Comparison of ENCODE assay signal across 8 cellular contexts in genomic region chr3:150238995-150239612, GRCh38.
DNase-seq lines count a peak whose midpoint lies in the region; ATAC-seq and TF ChIP-seq lines count a peak whose summit lies in the region.
"Had no signal": no experiment of that assay in that cellular context is flagged by ENCODE, and none has a peak within 500 bp of the region (broad histone marks: within the 10 kb centered on the region; RNA-seq: fewer than 3 reads in every experiment).

No MANE protein-coding gene starts in this region.

- CTCF ChIA-PET in HEK293 (lab: Yijun Ruan, JAX), result interaction anchor here (0.6 to 2.7 kb wide), 34 partner anchors 9 to 270 kb away, joined by 3 to 34 read pairs (median 4); partner anchors contain the start of gene TSC22D2

- H3K4me3 ChIP-seq in HEK293 (ENCODE audit: low read depth, low read length), result no peak overlapping the region
- peak overlapping the region; percentile 44 for H3K4me3 ChIP-seq in endocrine pancreas (ENCODE audit: control insufficient read depth, insufficient read depth, low read length)
- H3K4me3 ChIP-seq in rectal smooth muscle tissue (ENCODE audit: low read length), result no peak overlapping the region

- ATAC-seq in GM18498 (IDR thresholded peaks at IDR 0.05; ENCODE audit: unreplicated experiment), result no peak
- no peak for ATAC-seq in HG03135 (IDR thresholded peaks at IDR 0.05; ENCODE audit: unreplicated experiment)

- H3K9ac ChIP-seq in endocrine pancreas (ENCODE audit: control insufficient read depth, insufficient read depth, low read length) (no peak overlapping the region), rectal smooth muscle tissue (ENCODE audit: low read length) (no peak overlapping the region)

- POLR2A ChIA-PET in HEK293 (lab: Yijun Ruan, JAX), result interaction anchor here (1.2 kb wide), 1 partner anchor 170 kb away, joined by 4 read pairs; no protein-coding TSS in a partner anchor

- TF ChIP-seq CTCF in HEK293 (tag by site-specific recombination; IDR thresholded peaks at IDR 0.05), result peak; percentile 27; the same call in 1 of the 2 replicates

- H3K27ac ChIP-seq in HEK293 (ENCODE audit: extremely low read depth, low read depth, low read length) (no peak overlapping the region), rectal smooth muscle tissue (ENCODE audit: low read depth, low read length) (peak overlapping the region; percentile 22)

- H3K4me1 ChIP-seq in HEK293 (ENCODE audit: control insufficient read depth, insufficient read depth, low read length), result no peaks in the 10 kb centered on the region
- H3K4me1 ChIP-seq in endocrine pancreas (ENCODE audit: control insufficient read depth, insufficient read depth, low read length), result no peaks in the 10 kb centered on the region
- H3K4me1 ChIP-seq in rectal smooth muscle tissue (ENCODE audit: control insufficient read depth, insufficient read depth, low read length), result peaks cover 48% of the 10 kb centered on the region

- H3K27me3 ChIP-seq in endocrine pancreas (ENCODE audit: control insufficient read depth, insufficient read depth, low read length), result no peaks in the 10 kb centered on the region
- H3K27me3 ChIP-seq in rectal smooth muscle tissue (ENCODE audit: control insufficient read depth, insufficient read depth, low read length), result no peaks in the 10 kb centered on the region

- H3K9me3 ChIP-seq in HEK293 (ENCODE audit: control insufficient read depth, insufficient read depth, low read depth, low read length) (no peaks in the 10 kb centered on the region), endocrine pancreas (ENCODE audit: control insufficient read depth, low read length) (no peaks in the 10 kb centered on the region)

- H3K36me3 ChIP-seq in HEK293 (ENCODE audit: control insufficient read depth in 2 of 2, insufficient read depth in 1 of 2, low read length in 2 of 2) (no peaks in the 10 kb centered on the region), endocrine pancreas (ENCODE audit: control insufficient read depth, insufficient read depth, low read length) (no peaks in the 10 kb centered on the region), rectal smooth muscle tissue (ENCODE audit: control insufficient read depth, insufficient read depth, low read length) (no peaks in the 10 kb centered on the region)

- DNase-seq in NCI-H526 (lab: John Stamatoyannopoulos, UW) (peak; percentile 77 to 91), superior temporal gyrus (ENCODE audit: extremely low spot score) (no peak)
- DNase-seq: cerebellar nuclear complex had no signal

TF ChIP-seq in HEK293, 187 proteins besides CTCF, POLR2A, EP300 and RAD21:
- TF ChIP-seq PRDM1 (tag by site-specific recombination; IDR thresholded peaks at IDR 0.05) (peak; percentile 81), PRDM6 (tag by site-specific recombination; IDR thresholded peaks at IDR 0.05) (no peak), KLF9 (tag by site-specific recombination; IDR thresholded peaks at IDR 0.05; ENCODE audit: low read depth) (no peak), ZXDB (tag by site-specific recombination; IDR thresholded peaks at IDR 0.05) (no peak), ZFHX2 (tag by site-specific recombination; conservative IDR thresholded peaks at IDR 0.05) (peak; percentile 72), ZNF366 (tag by site-specific recombination; conservative IDR thresholded peaks at IDR 0.05) (peak; percentile 38; the same call in 1 of the 2 replicates), ZNF266 (tag by site-specific recombination; IDR thresholded peaks at IDR 0.05; ENCODE audit: low read depth) (no peak), EGR2 (tag by site-specific recombination; IDR thresholded peaks at IDR 0.05; ENCODE audit: low read depth) (peak; percentile 66), ZNF610 (tag by site-specific recombination; IDR thresholded peaks at IDR 0.05; ENCODE audit: borderline replicate concordance) (0 out of 2 replicates have a peak, but pooled peaks have one; percentile 32), ZNF654 (tag by site-specific recombination; IDR thresholded peaks at IDR 0.05; ENCODE audit: low read depth) (peak; percentile 89), ZNF362 (tag by site-specific recombination; IDR thresholded peaks at IDR 0.05) (no peak)
